ENCODE assay signal across 2 cellular contexts in genomic region chr17:44655983-44656700, GRCh38.
TF ChIP-seq lines count a peak whose summit lies in the region.

Gene MEIOC, plus strand, starts transcription at chr17:44656468. Its CDS starts 146 bp downstream, at chr17:44656614.

TF ChIP-seq in HEK293T, 16 proteins besides CTCF, POLR2A, EP300 and RAD21 (continued from another document):
- TF ChIP-seq ELF4 (IDR thresholded peaks at IDR 0.05) (no peak), ARNT (IDR thresholded peaks at IDR 0.05) (no peak), CTBP1 (IDR thresholded peaks at IDR 0.05; ENCODE audit: borderline replicate concordance) (no peak), L3MBTL2 (conservative IDR thresholded peaks at IDR 0.05) (peak; percentile 99), FOXM1 (IDR thresholded peaks at IDR 0.05; ENCODE audit: borderline replicate concordance) (peak; percentile 33; the same call in 1 of the 2 replicates)

TF ChIP-seq in H1, 55 proteins besides CTCF, POLR2A, EP300 and RAD21 (continued from another document):
- TF ChIP-seq RBBP5 (IDR thresholded peaks at IDR 0.05; ENCODE audit: borderline replicate concordance, low read depth, low read length): no peak; the same call in 1 of the 2 replicates
- TF ChIP-seq GABPA (IDR thresholded peaks at IDR 0.05; ENCODE audit: borderline replicate concordance, insufficient read depth, low read length): peak; percentile 15; the same call in 1 of the 2 replicates
- TF ChIP-seq RFX5 (IDR thresholded peaks at IDR 0.05; ENCODE audit: borderline replicate concordance, low read depth, low read length): no peak
- peak; percentile 30; the same call in 1 of the 2 replicates for TF ChIP-seq TAF1 (IDR thresholded peaks at IDR 0.05; ENCODE audit: low read depth, low read length)
- TF ChIP-seq JUND (IDR thresholded peaks at IDR 0.05; ENCODE audit: low read length): no peak
- TF ChIP-seq CBX8 (IDR thresholded peaks at IDR 0.05; ENCODE audit: borderline replicate concordance, low read depth, low read length): no peak
- TF ChIP-seq E2F6 (IDR thresholded peaks at IDR 0.05): peak; percentile 100
- TF ChIP-seq NANOG (IDR thresholded peaks at IDR 0.05; ENCODE audit: insufficient read depth, low read depth, low read length, poor library complexity, severe bottlenecking): no peak
- no peak for TF ChIP-seq CTBP2 (IDR thresholded peaks at IDR 0.05; ENCODE audit: borderline replicate concordance, insufficient read depth, insufficient read length, low read length)
- TF ChIP-seq SAP30 (IDR thresholded peaks at IDR 0.05; ENCODE audit: insufficient read depth, insufficient replicate concordance, low read length): no peak
- TF ChIP-seq TAF7 (optimal IDR thresholded peaks at IDR 0.05; ENCODE audit: borderline replicate concordance, low read depth, low read length): no peak
- no peak for TF ChIP-seq ZNF274 (IDR thresholded peaks at IDR 0.05; ENCODE audit: borderline replicate concordance, extremely low read depth, low read length)
- no peak for TF ChIP-seq ATF3 (IDR thresholded peaks at IDR 0.05; ENCODE audit: insufficient read depth, low read depth, low read length)
- no peak for TF ChIP-seq POLR2AphosphoS5 (IDR thresholded peaks at IDR 0.05; ENCODE audit: low read depth, low read length)
- peak; percentile 76; the same call in 1 of the 2 replicates for TF ChIP-seq KDM1A (IDR thresholded peaks at IDR 0.05; ENCODE audit: borderline replicate concordance, low read length)
- no peak for TF ChIP-seq HDAC2 (IDR thresholded peaks at IDR 0.05; ENCODE audit: borderline replicate concordance in 1 of 2, low read depth in 2 of 2, low read length in 2 of 2)
- no peak for TF ChIP-seq BRCA1 (IDR thresholded peaks at IDR 0.05; ENCODE audit: low read depth, low read length)
